9 cellular contexts compared by ENCODE assay signal in genomic region chr14:22226381-22226780, GRCh38.
DNase-seq lines count a peak whose midpoint lies in the region; ATAC-seq and TF ChIP-seq lines count a peak whose summit lies in the region.
"Had no signal": no experiment of that assay in that cellular context is flagged by ENCODE, and none has a peak within 500 bp of the region (broad histone marks: within the 10 kb centered on the region; RNA-seq: fewer than 3 reads in every experiment).

No MANE protein-coding gene starts in this region.

- peak in 4 of 7 experiments; percentile 0 to 22 (median 6) for DNase-seq in CD8-positive, alpha-beta T cell
- DNase-seq in HuH-7 (ENCODE audit: low spot score) = peak; percentile 3
- no peak for DNase-seq in activated B cell treated with CpG ODN at 0.5 μM for 24 hours
- DNase-seq in kidney epithelial cell (ENCODE audit: low read depth) = no peak
- no peak for DNase-seq in OCI-M2 (lab: John Stamatoyannopoulos, UW; ENCODE audit: unreplicated experiment)
- DNase-seq in ecto neural progenitor cell (ENCODE audit: low spot score) = no peak
- DNase-seq: gastrocnemius medialis had no signal

- H3K27me3 Mint-ChIP-seq in CD8-positive, alpha-beta T cell (ENCODE audit: low read depth) = no peaks in the 10 kb centered on the region
- H3K27me3 Mint-ChIP-seq in activated B cell treated with CpG ODN at 0.5 μM for 24 hours = peaks cover 8% of the 10 kb centered on the region

- no peak for TF ChIP-seq CTCF in CD8-positive, alpha-beta T cell (IDR thresholded peaks at IDR 0.05)
- no peak for TF ChIP-seq CTCF in activated B cell treated with CpG ODN at 0.5 μM for 24 hours (IDR thresholded peaks at IDR 0.05)
- TF ChIP-seq CTCF in kidney epithelial cell (IDR thresholded peaks at IDR 0.05; ENCODE audit: insufficient read depth, low read length, poor library complexity, severe bottlenecking) = peak; percentile 41

- no peaks in the 10 kb centered on the region for H3K36me3 ChIP-seq in CD8-positive, alpha-beta T cell (ENCODE audit: insufficient read depth, low read length)
- no peaks in the 10 kb centered on the region for H3K36me3 ChIP-seq in kidney epithelial cell (ENCODE audit: control insufficient read depth, insufficient read depth, low read length)
- H3K36me3 ChIP-seq: gastrocnemius medialis had no signal

- no peaks in the 10 kb centered on the region for H3K4me1 ChIP-seq in CD8-positive, alpha-beta T cell (ENCODE audit: insufficient read depth, low read length)
- H3K4me1 ChIP-seq: gastrocnemius medialis had no signal

- peak overlapping the region; percentile 71 for H3K4me3 Mint-ChIP-seq in CD8-positive, alpha-beta T cell
- peak overlapping the region; percentile 64 for H3K4me3 Mint-ChIP-seq in activated B cell treated with CpG ODN at 0.5 μM for 24 hours

- no peaks in the 10 kb centered on the region for H3K27me3 ChIP-seq in CD8-positive, alpha-beta T cell (ENCODE audit: insufficient read depth, low read length)
- no peaks in the 10 kb centered on the region for H3K27me3 ChIP-seq in kidney epithelial cell (ENCODE audit: control insufficient read depth, insufficient read depth, low read length)
- H3K27me3 ChIP-seq: gastrocnemius medialis had no signal

- ATAC-seq in CD8-positive, alpha-beta T cell = peak; percentile 54
- ATAC-seq in activated B cell treated with CpG ODN at 0.5 μM for 24 hours (ENCODE audit: low read depth) = peak; percentile 85
- no peak for ATAC-seq in HG03095 (IDR thresholded peaks at IDR 0.05; ENCODE audit: unreplicated experiment)
- ATAC-seq in HG02852 (IDR thresholded peaks at IDR 0.05; ENCODE audit: unreplicated experiment) = no peak
- ATAC-seq: gastrocnemius medialis had no signal

- H3K9me3 ChIP-seq in CD8-positive, alpha-beta T cell (ENCODE audit: low read length) = no peaks in the 10 kb centered on the region
- H3K9me3 ChIP-seq: gastrocnemius medialis had no signal

- peaks cover 15% of the 10 kb centered on the region for H3K4me1 Mint-ChIP-seq in CD8-positive, alpha-beta T cell (ENCODE audit: low read depth)
- H3K4me1 Mint-ChIP-seq in activated B cell treated with CpG ODN at 0.5 μM for 24 hours = peaks cover 53% of the 10 kb centered on the region

- CTCF ChIA-PET in CD8-positive, alpha-beta T cell (lab: Charles Lee) = interaction anchor here (1.8 kb wide), 1 partner anchor 344 kb away, joined by 4 read pairs; no protein-coding TSS in a partner anchor
- CTCF ChIA-PET in activated B cell treated with CpG ODN at 0.5 μM for 24 hours (lab: Charles Lee) = interaction anchor here (0.9 to 3.3 kb wide), 9 partner anchors 25 to 331 kb away, joined by 3 to 19 read pairs (median 4); no protein-coding TSS in a partner anchor

- H3K9me3 Mint-ChIP-seq in CD8-positive, alpha-beta T cell = no peaks in the 10 kb centered on the region
- no peaks in the 10 kb centered on the region for H3K9me3 Mint-ChIP-seq in activated B cell treated with CpG ODN at 0.5 μM for 24 hours

- H3K27ac ChIP-seq in CD8-positive, alpha-beta T cell (ENCODE audit: low read depth, low read length) = no peak overlapping the region
- H3K27ac ChIP-seq: gastrocnemius medialis had no signal

- H3K4me3 ChIP-seq in CD8-positive, alpha-beta T cell (ENCODE audit: low read depth, low read length) = no peak overlapping the region
- H3K4me3 ChIP-seq in kidney epithelial cell (ENCODE audit: low read depth, low read length) = no peak overlapping the region
- H3K4me3 ChIP-seq: gastrocnemius medialis had no signal

- intact Hi-C loops in CD8-positive, alpha-beta T cell (cut with DNase I, micrococcal nuclease) = loop anchor here (2.0 to 10.0 kb wide), 4 partner anchors 46 to 330 kb away; no protein-coding TSS in a partner anchor
- intact Hi-C loops in activated B cell treated with CpG ODN at 0.5 μM for 24 hours (cut with micrococcal nuclease) = loop anchor here (1.0 to 2.0 kb wide), 8 partner anchors 54 to 781 kb away; no protein-coding TSS in a partner anchor

- H3K36me3 Mint-ChIP-seq in CD8-positive, alpha-beta T cell = no peaks in the 10 kb centered on the region
- H3K36me3 Mint-ChIP-seq in activated B cell treated with CpG ODN at 0.5 μM for 24 hours (ENCODE audit: low read depth) = no peaks in the 10 kb centered on the region

- peak overlapping the region; percentile 84 for H3K27ac Mint-ChIP-seq in CD8-positive, alpha-beta T cell
- peak overlapping the region; percentile 81 for H3K27ac Mint-ChIP-seq in activated B cell treated with CpG ODN at 0.5 μM for 24 hours

- POLR2A ChIA-PET in CD8-positive, alpha-beta T cell (lab: Charles Lee) = interaction anchor here (1.2 kb wide), 1 partner anchor 344 kb away, joined by 3 read pairs; no protein-coding TSS in a partner anchor
- POLR2A ChIA-PET in activated B cell treated with CpG ODN at 0.5 μM for 24 hours (lab: Charles Lee) = interaction anchor here (1.3 to 1.6 kb wide), 2 partner anchors 155 to 158 kb away, joined by 3 to 5 read pairs; no protein-coding TSS in a partner anchor

Comparison
In these comparisons a context has a peak if more than half of its experiments do, and no peak if none do; other contexts are left out.
1. ATAC-seq: peak in CD8-positive, alpha-beta T cell (single experiment) and activated B cell treated with CpG ODN at 0.5 μM for 24 hours (single experiment); none in HG03095 (single experiment) and HG02852 (single experiment).
2. DNase-seq: peak in CD8-positive, alpha-beta T cell (4 of 7) and HuH-7 (single experiment); none in activated B cell treated with CpG ODN at 0.5 μM for 24 hours (single experiment), kidney epithelial cell (single experiment), OCI-M2 (single experiment) and ecto neural progenitor cell (single experiment).